9 cellular contexts compared by ENCODE assay signal in genomic region chr11:8329336-8329735, GRCh38.
A peak's percentile ranks its signal among the peaks of the same experiment; 100 is the strongest.
DNase-seq lines count a peak whose midpoint lies in the region; ATAC-seq, FAIRE-seq and TF ChIP-seq lines count a peak whose summit lies in the region.
"Had no signal": no experiment of that assay in that cellular context is flagged by ENCODE, and none has a peak within 500 bp of the region (broad histone marks: within the 10 kb centered on the region; RNA-seq: fewer than 3 reads in every experiment).

No MANE protein-coding gene starts in this region.

- FAIRE-seq in HepG2 (lab: Jason Lieb, UNC) (no peak), small intestine (lab: Jason Lieb, UNC) (no peak)

- ATAC-seq in HepG2 (no peak), right lobe of liver (no peak), GM21381 (IDR thresholded peaks at IDR 0.05; ENCODE audit: unreplicated experiment) (no peak)

- H3K4ac ChIP-seq in mesendoderm (ENCODE audit: low read depth, low read length), result no peak overlapping the region

- no peak overlapping the region for H4K8ac ChIP-seq in mesendoderm (ENCODE audit: low read depth, low read length)

- TF ChIP-seq RAD21 in HepG2 (CRISPR knock-in tag; IDR thresholded peaks at IDR 0.05), result no peak

- no peak overlapping the region for H3K18ac ChIP-seq in mesendoderm (ENCODE audit: low read length)

- TF ChIP-seq EP300 in HepG2 (IDR thresholded peaks at IDR 0.05; ENCODE audit: low read depth in 2 of 2, low read length in 2 of 2), result no peak
- no peak for TF ChIP-seq EP300 in HepG2 (CRISPR knock-in tag; IDR thresholded peaks at IDR 0.05; ENCODE audit: borderline replicate concordance)

- no peaks in the 10 kb centered on the region for H3K4me1 ChIP-seq in HepG2 (ENCODE audit: insufficient read depth, low read length)
- no peaks in the 10 kb centered on the region for H3K4me1 ChIP-seq in right lobe of liver
- H3K4me1 ChIP-seq in mesendoderm (ENCODE audit: control insufficient read depth, low read depth, low read length), result peaks cover 9% of the 10 kb centered on the region
- no peaks in the 10 kb centered on the region for H3K4me1 ChIP-seq in small intestine (ENCODE audit: control insufficient read depth in 2 of 2, insufficient read depth in 1 of 2, low read depth in 1 of 2, low read length in 1 of 2)

- H2AK5ac ChIP-seq in mesendoderm (ENCODE audit: low read length), result no peak overlapping the region

- H3K27me3 ChIP-seq in HepG2 (ENCODE audit: control insufficient read depth in 1 of 2, insufficient read depth in 2 of 2, low read length in 2 of 2), result peaks cover 2 to 14% of the 10 kb centered on the region in 2 experiments; a peak in 3 of 5 replicates
- peaks cover 0 to 4% of the 10 kb centered on the region in 2 donors for H3K27me3 ChIP-seq in right lobe of liver
- H3K27me3 ChIP-seq in WERI-Rb-1 (ENCODE audit: insufficient read depth, low read depth, severe bottlenecking), result no peaks in the 10 kb centered on the region
- H3K27me3 ChIP-seq in mesendoderm (ENCODE audit: insufficient read depth, low read length, poor library complexity), result no peaks in the 10 kb centered on the region
- no peaks in the 10 kb centered on the region for H3K27me3 ChIP-seq in small intestine (ENCODE audit: control insufficient read depth in 2 of 2, insufficient read depth in 2 of 2, low read length in 2 of 2)

- no peak for TF ChIP-seq POLR2A in HepG2 (IDR thresholded peaks at IDR 0.05; ENCODE audit: insufficient read depth in 1 of 2, low read depth in 2 of 2, low read length in 2 of 2)
- no peak for TF ChIP-seq POLR2A in right lobe of liver (IDR thresholded peaks at IDR 0.05)

- H3K4me3 ChIP-seq in HepG2 (replicated peaks in 1 of 3; ENCODE audit: insufficient read depth in 1 of 3, low read depth in 2 of 3, low read length in 3 of 3) (no peak overlapping the region), right lobe of liver (no peak overlapping the region), WERI-Rb-1 (ENCODE audit: low read depth, low read length) (peak overlapping the region; percentile 31), mesendoderm (ENCODE audit: low read length) (no peak overlapping the region), small intestine (ENCODE audit: low read depth in 1 of 2, low read length in 2 of 2) (no peak overlapping the region)
- H3K4me3 ChIP-seq: K562 had no signal

- H2BK120ac ChIP-seq in mesendoderm (ENCODE audit: low read depth, low read length), result no peak overlapping the region

- no peak overlapping the region for H4K5ac ChIP-seq in mesendoderm (ENCODE audit: low read length)

- TF ChIP-seq CTCF in HepG2 (CRISPR knock-in tag; IDR thresholded peaks at IDR 0.05) (no peak), right lobe of liver (IDR thresholded peaks at IDR 0.05) (no peak), WERI-Rb-1 (IDR thresholded peaks at IDR 0.05; ENCODE audit: low read depth, low read length) (no peak)

- 0 out of 2 replicates have a peak overlapping the region, but pooled peaks have one; percentile 21 for H3K4me2 ChIP-seq in HepG2 (ENCODE audit: low read depth, low read length)
- no peak overlapping the region for H3K4me2 ChIP-seq in mesendoderm (ENCODE audit: low read length)

- POLR2A ChIA-PET in HepG2 (lab: Yijun Ruan, JAX), result no interaction called here

- CTCF ChIA-PET in HepG2 (lab: Yijun Ruan, JAX; ENCODE audit: low intra/inter-chr PET ratio, low total read pairs), result no interaction called here

- 67% methylated on average over 6 of the region's 6 CpGs for WGBS in HepG2 (ENCODE audit: low lambda C conversion rate)
- WGBS in right lobe of liver (ENCODE audit: insufficient coverage, low coverage, low lambda C conversion rate, missing lambda C conversion rate), result 80% methylated on average over 1 of the region's 6 CpGs
- WGBS in mesendoderm (ENCODE audit: extremely low coverage, insufficient coverage, low lambda C conversion rate), result no CpG with 5 or more reads among the region's 6 CpGs
- WGBS in small intestine, 3 donors, result 72 to 78% (median 77%) methylated on average over 6 of the region's 6 CpGs

- no peak overlapping the region for H3K23ac ChIP-seq in mesendoderm (ENCODE audit: low read length)

- H3K79me1 ChIP-seq in mesendoderm (ENCODE audit: low read length), result no peaks in the 10 kb centered on the region

- H3K27ac ChIP-seq in HepG2 (ENCODE audit: extremely low read length, insufficient read depth, low read length), result no peak overlapping the region
- H3K27ac ChIP-seq in right lobe of liver, result no peak overlapping the region
- H3K27ac ChIP-seq in WERI-Rb-1, result peak overlapping the region; percentile 73
- H3K27ac ChIP-seq in mesendoderm (ENCODE audit: low read depth, low read length), result no peak overlapping the region
- H3K27ac ChIP-seq in small intestine (ENCODE audit: low read depth in 1 of 2, low read length in 1 of 2), result no peak overlapping the region

- BruUV-seq in HepG2 (replicated peaks; lab: Mats Ljungman, UMichigan), result no TSS peak

- H3K36me3 ChIP-seq in HepG2 (replicated peaks in 1 of 2; ENCODE audit: control insufficient read depth in 1 of 2, insufficient read depth in 2 of 2, low read length in 2 of 2) (no peaks in the 10 kb centered on the region), right lobe of liver (no peaks in the 10 kb centered on the region), WERI-Rb-1 (no peaks in the 10 kb centered on the region), mesendoderm (ENCODE audit: control insufficient read depth, insufficient read depth, low read length) (no peaks in the 10 kb centered on the region), small intestine (ENCODE audit: control insufficient read depth in 2 of 2, insufficient read depth in 2 of 2, low read length in 2 of 2) (no peaks in the 10 kb centered on the region)

- DNase-seq in HepG2 (ENCODE audit: low spot score) (no peak), right lobe of liver (no peak), WERI-Rb-1 (no peak), mesendoderm (no peak), SHP77 treated with DMSO at 0.1 percent for 48 hours (lab: John Stamatoyannopoulos, UW) (no peak), small intestine (no peak), NCI-H1930 (lab: John Stamatoyannopoulos, UW) (no peak)

- intact Hi-C loops in HepG2 (cut with micrococcal nuclease; ENCODE audit: unreplicated experiment) (no loop called here), right lobe of liver (cut with DNase I) (no loop called here)

- peak overlapping the region; percentile 63 for H3K56ac ChIP-seq in mesendoderm (ENCODE audit: low read length)

- no peak overlapping the region for H2BK5ac ChIP-seq in mesendoderm (ENCODE audit: low read length)

- H3K9me3 ChIP-seq in HepG2 (ENCODE audit: low read length) (no peaks in the 10 kb centered on the region), right lobe of liver (no peaks in the 10 kb centered on the region), WERI-Rb-1 (ENCODE audit: severe bottlenecking) (no peaks in the 10 kb centered on the region), small intestine (ENCODE audit: control insufficient read depth, low read depth) (no peaks in the 10 kb centered on the region)

- no peaks in the 10 kb centered on the region for H3K79me2 ChIP-seq in HepG2 (ENCODE audit: insufficient read depth, low read length)
- no peaks in the 10 kb centered on the region for H3K79me2 ChIP-seq in mesendoderm (ENCODE audit: control insufficient read depth, insufficient read depth, low read length)

- H2AFZ ChIP-seq in HepG2 (ENCODE audit: low read length), result no peak overlapping the region

- H3K9ac ChIP-seq in HepG2 (ENCODE audit: insufficient read depth, low read depth, low read length), result no peak overlapping the region
- peak overlapping the region; percentile 1 for H3K9ac ChIP-seq in mesendoderm (ENCODE audit: low read length)

- H2BK15ac ChIP-seq in mesendoderm (replicated peaks; ENCODE audit: low read depth), result no peak overlapping the region

- in situ Hi-C loops in HepG2 (cut with HindIII; ENCODE audit: extremely low pct_ligation_motif_present, low pct_unique_long_range_greater_than_20kb), result no loop called here

- no peaks in the 10 kb centered on the region for H4K20me1 ChIP-seq in HepG2 (ENCODE audit: insufficient read depth, low read length)

TF ChIP-seq in HepG2, 621 proteins besides CTCF, POLR2A, EP300 and RAD21:
- TF ChIP-seq SIN3B (IDR thresholded peaks at IDR 0.05; ENCODE audit: low read length), result no peak
- no peak for TF ChIP-seq ZMYM4 (CRISPR knock-in tag; IDR thresholded peaks at IDR 0.05)
- TF ChIP-seq MXI1 (IDR thresholded peaks at IDR 0.05; ENCODE audit: borderline replicate concordance, low read depth, low read length), result no peak
- TF ChIP-seq NR2F6 (IDR thresholded peaks at IDR 0.05), result no peak
- no peak for TF ChIP-seq NR2F6 (CRISPR knock-in tag; IDR thresholded peaks at IDR 0.05)
- TF ChIP-seq ZNF121 (CRISPR knock-in tag; IDR thresholded peaks at IDR 0.05), result no peak
